ENCODE assay signal across 32 cellular contexts in the genomic region with DNA sequence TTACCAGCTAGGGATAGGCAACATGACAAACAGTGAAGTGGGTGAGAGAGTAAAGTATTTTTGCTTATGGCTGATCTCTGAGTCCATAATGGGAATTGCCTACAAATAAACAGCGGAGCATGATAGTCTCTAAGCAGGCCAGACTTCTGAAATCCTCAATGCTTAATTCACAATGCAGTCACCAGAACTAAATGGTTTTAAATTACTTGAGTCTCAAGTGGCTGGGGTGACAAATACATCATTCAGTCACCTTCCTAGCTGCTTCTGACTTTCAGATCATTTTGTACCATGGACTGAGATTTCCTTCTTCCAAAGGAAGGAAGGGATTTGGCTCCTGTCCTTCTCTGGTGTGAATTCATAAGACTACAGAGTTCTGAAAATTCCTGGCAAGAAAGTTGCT.
"Had no signal": no experiment of that assay in that cellular context is flagged by ENCODE, and none has a peak within 500 bp of the region (broad histone marks: within the 10 kb centered on the region; RNA-seq: fewer than 3 reads in every experiment).

No MANE protein-coding gene starts in this region.

- H3K9me3 Mint-ChIP-seq: activated CD4-positive, alpha-beta T cell treated with anti-CD3 and anti-CD28 coated beads, Interleukin-2, amount 10 ng/mL, durations not matched to agents 24 days and 14 days; activated naive CD8-positive, alpha-beta T cell treated with anti-CD3 and anti-CD28 coated beads, Interleukin-2, amount 10 ng/mL, durations not matched to agents 7 days and 5 days; activated T-helper 2 cell treated with anti-CD3 and anti-CD28 coated beads, Interferon-gamma antibody, Interleukin-2, Interleukin-4, amounts not matched to agents 10 μg/mL and 5 μg/mL and 100 μg/mL, durations not matched to agents 14 hours and 24 hours and 36 hours had no signal

- H3K4me3 ChIP-seq: ascending aorta, breast epithelium, MG63, SJCRH30 had no signal

- H3K9ac ChIP-seq: SK-N-SH had no signal

- DNase-seq: activated CD4-positive, alpha-beta T cell treated with anti-CD3 and anti-CD28 coated beads, Interleukin-2, amount 50 U/mL, for 4 hours; activated CD8-positive, alpha-beta T cell treated with anti-CD3 and anti-CD28 coated beads, Interleukin-2, amount 10 ng/mL, durations not matched to agents 7 days and 5 days; activated gamma-delta T cell; activated naive CD4-positive, alpha-beta T cell treated with Interleukin-2 at 50 U/mL for 16 hours; activated naive CD8-positive, alpha-beta T cell treated with anti-CD3 and anti-CD28 coated beads, Interleukin-2, amount 10 ng/mL, durations not matched to agents 7 days and 5 days; activated T-cell treated with anti-CD3 and anti-CD28 coated beads, Interleukin-2, amount 50 U/mL, for 24 hours; amygdala; caudate nucleus; cerebellar nuclear complex; Kasumi-1; KG1; MG63; NCI-H1048; NCI-H1105 treated with DMSO at 0.1 percent for 48 hours; NCI-H1436; NCI-H1694; NCI-H1930; NCI-H2081 treated with DMSO at 0.1 percent for 48 hours; NCI-H345; NCI-H524 treated with DMSO at 0.1 percent for 48 hours; OCI-M1; SHP77; SJCRH30; SK-N-SH had no signal

- H3K36me3 Mint-ChIP-seq: activated naive CD8-positive, alpha-beta T cell treated with anti-CD3 and anti-CD28 coated beads, Interleukin-2, amount 10 ng/mL, durations not matched to agents 7 days and 5 days had no signal

- H3K4me1 ChIP-seq: ascending aorta, breast epithelium, SJCRH30 had no signal

- H3K27ac Mint-ChIP-seq: activated CD4-positive, alpha-beta T cell treated with anti-CD3 and anti-CD28 coated beads, Interleukin-2, amount 10 ng/mL, durations not matched to agents 24 days and 14 days; activated CD8-positive, alpha-beta T cell treated with anti-CD3 and anti-CD28 coated beads, Interleukin-2, amount 10 ng/mL, durations not matched to agents 7 days and 5 days; activated naive CD4-positive, alpha-beta T cell treated with anti-CD3 and anti-CD28 coated beads, Interleukin-2, amount 50 U/mL, for 24 hours; activated naive CD8-positive, alpha-beta T cell treated with anti-CD3 and anti-CD28 coated beads, Interleukin-2, amount 10 ng/mL, durations not matched to agents 7 days and 5 days; activated T-cell treated with anti-CD3 and anti-CD28 coated beads, Interleukin-2, amount 50 U/mL, for 24 hours; activated T-helper 2 cell treated with anti-CD3 and anti-CD28 coated beads, Interferon-gamma antibody, Interleukin-2, Interleukin-4, amounts not matched to agents 10 μg/mL and 5 μg/mL and 100 μg/mL, durations not matched to agents 14 hours and 24 hours and 36 hours; T-helper 1 cell treated with Interleukin-12 subunit alpha and Interleukin-12 subunit beta and Interleukin-4 antibody, amounts not matched to agents 30 μg/mL and 1 μg/mL, for 36 hours; T-helper 2 cell treated with Interferon-gamma antibody and Interleukin-4, amounts not matched to agents 5 μg/mL and 100 μg/mL, for 36 hours had no signal

- H3K4me2 ChIP-seq: SK-N-SH had no signal

- H3K4me3 Mint-ChIP-seq: activated CD4-positive, alpha-beta T cell treated with anti-CD3 and anti-CD28 coated beads, Interleukin-2, amount 10 ng/mL, durations not matched to agents 24 days and 14 days; activated CD8-positive, alpha-beta T cell treated with anti-CD3 and anti-CD28 coated beads, Interleukin-2, amount 10 ng/mL, durations not matched to agents 7 days and 5 days; activated naive CD4-positive, alpha-beta T cell treated with anti-CD3 and anti-CD28 coated beads, Interleukin-2, amount 50 U/mL, for 24 hours; activated naive CD8-positive, alpha-beta T cell treated with anti-CD3 and anti-CD28 coated beads, Interleukin-2, amount 10 ng/mL, durations not matched to agents 7 days and 5 days; activated T-cell treated with anti-CD3 and anti-CD28 coated beads, Interleukin-2, amount 50 U/mL, for 24 hours; T-helper 1 cell treated with Interleukin-12 subunit alpha and Interleukin-12 subunit beta and Interleukin-4 antibody, amounts not matched to agents 30 μg/mL and 1 μg/mL, for 36 hours; T-helper 2 cell treated with Interferon-gamma antibody and Interleukin-4, amounts not matched to agents 5 μg/mL and 100 μg/mL, for 36 hours had no signal

- ATAC-seq: activated CD8-positive, alpha-beta T cell treated with anti-CD3 and anti-CD28 coated beads, Interleukin-2, amount 10 ng/mL, durations not matched to agents 7 days and 5 days had no signal

- H3K9me3 ChIP-seq: SJCRH30, SK-N-SH had no signal

- H3K4me1 Mint-ChIP-seq: activated CD4-positive, alpha-beta T cell treated with anti-CD3 and anti-CD28 coated beads, Interleukin-2, amount 10 ng/mL, durations not matched to agents 24 days and 14 days; activated naive CD4-positive, alpha-beta T cell treated with anti-CD3 and anti-CD28 coated beads, Interleukin-2, amount 50 U/mL, for 24 hours; activated naive CD8-positive, alpha-beta T cell treated with anti-CD3 and anti-CD28 coated beads, Interleukin-2, amount 10 ng/mL, durations not matched to agents 7 days and 5 days had no signal

- H3K27ac ChIP-seq: ascending aorta, breast epithelium, SJCRH30, VCaP had no signal

- H3K36me3 ChIP-seq: ascending aorta, breast epithelium, MG63, SJCRH30 had no signal

- H3K27me3 ChIP-seq: ascending aorta, breast epithelium, MG63, SJCRH30 had no signal
